In the genomic region with DNA sequence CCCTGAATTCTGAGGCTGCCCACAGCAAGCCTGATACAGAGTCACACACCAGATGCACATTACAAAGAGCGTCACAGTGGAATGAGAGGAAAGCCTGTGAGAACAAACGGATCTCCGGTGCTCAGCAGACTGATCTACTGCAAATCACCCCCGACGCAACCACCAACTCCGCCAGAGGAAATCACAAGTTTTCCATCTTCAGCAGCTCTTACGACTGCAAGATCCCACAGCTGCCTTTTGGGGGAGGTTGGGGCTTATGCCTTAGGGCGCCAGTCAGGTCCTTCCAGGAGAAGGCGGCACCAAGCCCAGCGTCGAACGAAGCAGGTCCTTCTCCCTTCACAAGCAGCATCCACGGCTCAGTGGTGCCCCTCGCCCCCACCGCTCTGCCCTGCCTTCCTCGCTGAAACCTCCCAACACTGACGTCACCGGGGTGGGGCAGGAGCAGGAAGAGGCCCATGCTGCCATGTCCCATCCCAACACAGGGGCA, we compare ENCODE assay signal across 33 cellular contexts.
"Had no signal": no experiment of that assay in that cellular context is flagged by ENCODE, and none has a peak within 500 bp of the region (broad histone marks: within the 10 kb centered on the region; RNA-seq: fewer than 3 reads in every experiment).

No MANE protein-coding gene starts in this region.

- H3K4me3 ChIP-seq: adrenal gland, body of pancreas, breast epithelium had no signal

- H3K9me3 ChIP-seq: adrenal gland, body of pancreas had no signal

- H3K27ac ChIP-seq: adrenal gland, body of pancreas, brain microvascular endothelial cell, breast epithelium, VCaP had no signal

- ATAC-seq: activated CD8-positive, alpha-beta T cell treated with anti-CD3 and anti-CD28 coated beads for 36 hours; activated naive CD4-positive, alpha-beta T cell treated with anti-CD3 and anti-CD28 coated beads, Interleukin-2, amount 50 U/mL, for 72 hours; activated T-cell treated with anti-CD3 and anti-CD28 coated beads, Interleukin-2, amount 50 U/mL, for 4 hours; activated T-cell treated with anti-CD3 and anti-CD28 coated beads, Interleukin-2, amount 50 U/mL, for 72 hours; activated T-helper 17 cell treated with anti-CD3 and anti-CD28 coated beads, Interleukin-2, amount 50 U/mL, for 72 hours; body of pancreas had no signal

- H3K4me1 ChIP-seq: adrenal gland, body of pancreas, breast epithelium had no signal

- H3K27me3 ChIP-seq: adrenal gland, body of pancreas, brain microvascular endothelial cell had no signal

- FAIRE-seq: astrocyte, TTC549 had no signal

- DNase-seq: activated CD4-positive, alpha-beta memory T cell treated with anti-CD3 and anti-CD28 coated beads for 36 hours; activated CD4-positive, alpha-beta T cell treated with anti-CD3 and anti-CD28 coated beads for 4 hours; activated CD4-positive, alpha-beta T cell treated with anti-CD3 and anti-CD28 coated beads, Interleukin-2, amount 10 ng/mL, durations not matched to agents 24 days and 14 days; activated CD4-positive, alpha-beta T cell treated with anti-CD3 and anti-CD28 coated beads, Interleukin-2, amount 50 U/mL, for 1 hour; activated CD4-positive, alpha-beta T cell treated with anti-CD3 and anti-CD28 coated beads, Interleukin-2, amount 50 U/mL, for 4 hours; activated CD4-positive, CD25-positive, alpha-beta regulatory T cell treated with anti-CD3 and anti-CD28 coated beads, Interleukin-2, amount 50 U/mL, for 72 hours; activated CD8-positive, alpha-beta memory T cell treated with anti-CD3 and anti-CD28 coated beads, Interleukin-2, amount 50 U/mL, for 4 hours; activated CD8-positive, alpha-beta T cell treated with anti-CD3 and anti-CD28 coated beads for 36 hours; activated effector memory CD4-positive, alpha-beta T cell treated with anti-CD3 and anti-CD28 coated beads, Interleukin-2, amount 50 U/mL, for 16 hours; activated gamma-delta T cell treated with Interleukin-2 at 50 U/mL for 16 hours; activated naive CD4-positive, alpha-beta T cell; activated naive CD4-positive, alpha-beta T cell treated with anti-CD3 and anti-CD28 coated beads for 36 hours; activated naive CD4-positive, alpha-beta T cell treated with anti-CD3 and anti-CD28 coated beads, Interleukin-2, amount 50 U/mL, for 16 hours; activated naive CD8-positive, alpha-beta T cell treated with anti-CD3 and anti-CD28 coated beads for 36 hours; activated T-cell treated with anti-CD3 and anti-CD28 coated beads for 4 hours; activated T-cell treated with anti-CD3 and anti-CD28 coated beads, Interleukin-2, amount 50 U/mL, for 1 hour; activated T-cell treated with anti-CD3 and anti-CD28 coated beads, Interleukin-2, amount 50 U/mL, for 4 hours; activated T-cell treated with anti-CD3 and anti-CD28 coated beads, Interleukin-2, amount 50 U/mL, for 72 hours; adrenal gland; amniotic stem cell; aorta; brain microvascular endothelial cell; central memory CD4-positive, alpha-beta T cell; T-helper 1 cell; T-helper 2 cell; T-helper 9 cell had no signal

- H3K36me3 ChIP-seq: adrenal gland, brain microvascular endothelial cell, breast epithelium had no signal
